ENCODE assay signal across 1 cellular context in genomic region chr15:88742161-88742560, GRCh38.
TF ChIP-seq lines count a peak whose summit lies in the region.

No MANE protein-coding gene starts in this region.

TF ChIP-seq in H1, 55 proteins besides CTCF, POLR2A, EP300 and RAD21 (continued from another document):
- TF ChIP-seq BRCA1 (IDR thresholded peaks at IDR 0.05; ENCODE audit: low read depth, low read length): no peak
- TF ChIP-seq HDAC6 (IDR thresholded peaks at IDR 0.05; ENCODE audit: low read depth, low read length): no peak
- no peak for TF ChIP-seq CBX5 (IDR thresholded peaks at IDR 0.05; ENCODE audit: low read depth, low read length)
- TF ChIP-seq CBX8 (IDR thresholded peaks at IDR 0.05; ENCODE audit: borderline replicate concordance, low read depth, low read length): no peak
